8 cellular contexts compared by ENCODE assay signal in the genomic region with DNA sequence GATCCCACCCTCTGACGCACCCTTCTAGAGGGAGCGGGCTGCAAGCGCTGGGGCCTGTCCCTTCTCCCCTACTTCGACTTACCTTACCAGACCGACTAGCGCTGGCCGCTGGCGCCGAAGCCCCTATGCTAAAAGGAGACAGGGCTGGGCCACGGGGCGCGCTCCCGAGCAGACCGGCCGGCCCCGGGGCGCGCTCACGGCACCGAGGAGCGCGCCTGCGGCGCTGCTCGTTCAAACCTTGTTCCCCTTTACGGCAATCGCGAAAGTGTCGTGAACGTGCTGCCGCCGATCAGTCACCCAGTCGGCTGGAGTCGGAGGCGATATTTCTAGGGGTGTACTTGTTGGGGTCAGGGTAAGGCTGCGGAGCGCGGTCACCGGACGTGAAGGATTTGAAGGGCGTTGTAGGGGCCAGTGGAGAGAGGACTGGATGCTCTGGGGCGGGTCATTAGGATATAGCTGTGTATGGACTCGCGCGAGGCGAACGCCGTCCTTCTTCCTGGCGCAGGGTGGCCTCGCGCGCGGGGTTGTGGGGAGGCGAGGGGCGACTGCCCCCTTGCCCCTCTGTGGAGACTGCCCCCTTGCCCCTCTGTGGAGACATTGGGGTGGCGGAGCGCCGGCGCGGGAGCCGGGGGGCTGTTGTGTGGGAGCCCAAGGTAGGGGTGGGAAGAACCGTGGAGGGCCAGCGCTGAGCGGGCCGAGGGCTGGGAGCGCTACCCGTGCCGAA. TPM values are rescaled to one million over a fixed set of nuclear protein-coding genes. Genes with fewer than 3 reads are reported as not detected.
DNase-seq lines count a peak whose midpoint lies in the region; ATAC-seq and TF ChIP-seq lines count a peak whose summit lies in the region.

A gene (plus strand): TSS at position 268 of the 724 bp plus-strand sequence. CDS start 7,492 bp downstream, outside the sequence.
A gene (minus strand): TSS at position 138 of the 724 bp plus-strand sequence. CDS start 8,539 bp downstream, outside the sequence.

- ATAC-seq in HG03439 (IDR thresholded peaks at IDR 0.05; ENCODE audit: unreplicated experiment), result peak; percentile 73
- peak; percentile 78 for ATAC-seq in activated CD4-positive, alpha-beta T cell treated with anti-CD3 and anti-CD28 coated beads for 36 hours

- no peak for TF ChIP-seq CTCF in choroid plexus epithelial cell (conservative IDR thresholded peaks at IDR 0.05; ENCODE audit: low read depth, low read length)

- TF ChIP-seq POLR2A in GM19193 (IDR thresholded peaks at IDR 0.05; ENCODE audit: extremely low read depth, insufficient read depth, insufficient read length), result peak; percentile 91

- H3K4me3 ChIP-seq in choroid plexus epithelial cell (ENCODE audit: low read depth, low read length), result peak within 1 kb of the TSS; percentile 86

- intact Hi-C loops in activated CD4-positive, alpha-beta T cell treated with anti-CD3 and anti-CD28 coated beads for 36 hours (cut with DNase I, micrococcal nuclease), result loop anchor here (1.0 to 10.0 kb wide), 16 partner anchors 42 to 1477 kb away; a partner anchor contains a TSS

- H3K9me3 Mint-ChIP-seq in activated CD4-positive, alpha-beta T cell treated with anti-CD3 and anti-CD28 coated beads for 36 hours (ENCODE audit: low read depth), result no peaks in the 10 kb centered on the region

- peaks cover 19% of the 10 kb centered on the region for H3K36me3 Mint-ChIP-seq in activated CD4-positive, alpha-beta T cell treated with anti-CD3 and anti-CD28 coated beads for 36 hours (ENCODE audit: low read depth)

- POLR2A ChIA-PET in activated CD4-positive, alpha-beta T cell treated with anti-CD3 and anti-CD28 coated beads for 36 hours (lab: Charles Lee), result interaction anchor here (1.2 kb wide), 1 partner anchor 76 kb away, joined by 3 read pairs; no protein-coding TSS in a partner anchor

- peak within 1 kb of the TSS; percentile 95 for H3K4me3 Mint-ChIP-seq in activated CD4-positive, alpha-beta T cell treated with anti-CD3 and anti-CD28 coated beads for 36 hours

- no peaks in the 10 kb centered on the region for H3K27me3 Mint-ChIP-seq in activated CD4-positive, alpha-beta T cell treated with anti-CD3 and anti-CD28 coated beads for 36 hours

- CTCF ChIA-PET in activated CD4-positive, alpha-beta T cell treated with anti-CD3 and anti-CD28 coated beads for 36 hours (lab: Charles Lee), result interaction anchor here (1.0 to 1.5 kb wide), 2 partner anchors 26 to 260 kb away, joined by 3 read pairs; no protein-coding TSS in a partner anchor

- peak; percentile 96 for DNase-seq in Ammon's horn (ENCODE audit: low spot score)
- DNase-seq in NCI-H510A (lab: John Stamatoyannopoulos, UW), result peak; percentile 86
- DNase-seq in activated CD4-positive, alpha-beta T cell treated with anti-CD3 and anti-CD28 coated beads for 36 hours, result peak; percentile 98
- DNase-seq in choroid plexus epithelial cell (ENCODE audit: low read depth), result peak; percentile 97
- peak; percentile 89 for DNase-seq in kidney glomerular epithelial cell (lab: John Stamatoyannopoulos, UW)
- DNase-seq in stimulated activated CD4-positive, alpha-beta T cell treated with anti-CD3 and anti-CD28 coated beads, Interleukin-15, amount 100 ng/mL, for 48 hours (ENCODE audit: low read depth in 2 of 2), result peak; percentile 86 to 96

- H3K4me1 Mint-ChIP-seq in activated CD4-positive, alpha-beta T cell treated with anti-CD3 and anti-CD28 coated beads for 36 hours, result peaks cover 53% of the 10 kb centered on the region

- H3K27ac Mint-ChIP-seq in activated CD4-positive, alpha-beta T cell treated with anti-CD3 and anti-CD28 coated beads for 36 hours, result peak within 1 kb of the TSS; percentile 99

RNA-seq across cellular contexts. Expression of the first gene that starts in this region (rescaled TPM):
- 10 to 100 TPM; 34.7 to 49.1 TPM for total RNA-seq in activated CD4-positive, alpha-beta T cell treated with anti-CD3 and anti-CD28 coated beads for 36 hours

RNA-seq across cellular contexts. Expression of the second gene that starts in this region (rescaled TPM):
- total RNA-seq in activated CD4-positive, alpha-beta T cell treated with anti-CD3 and anti-CD28 coated beads for 36 hours, result 10 to 100 TPM; 30.4 to 34.4 TPM

Comparison
In these comparisons a context has a peak if more than half of its experiments do, and no peak if none do; other contexts are left out.
1. Peak in every context shown above with its lines: DNase-seq, ATAC-seq and H3K4me3 ChIP-seq.